In genomic region chr5:1107167-1108007, GRCh38 we compare ENCODE assay signal across 9 cellular contexts. TPM values are rescaled to one million over a fixed set of nuclear protein-coding genes. Genes with fewer than 3 reads are reported as not detected.
DNase-seq lines count a peak whose midpoint lies in the region; ATAC-seq lines count a peak whose summit lies in the region.
"Had no signal": no experiment of that assay in that cellular context is flagged by ENCODE, and none has a peak within 500 bp of the region (broad histone marks: within the 10 kb centered on the region; RNA-seq: fewer than 3 reads in every experiment).

No MANE protein-coding gene starts in this region.

- H3K4me1 Mint-ChIP-seq in T-helper 1 cell treated with Interleukin-12 subunit alpha and Interleukin-12 subunit beta and Interleukin-4 antibody, amounts not matched to agents 30 μg/mL and 1 μg/mL, for 36 hours (ENCODE audit: low read depth), result peaks cover 52% of the 10 kb centered on the region
- peaks cover 33 to 61% of the 10 kb centered on the region in 2 donors for H3K4me1 Mint-ChIP-seq in effector memory CD8-positive, alpha-beta T cell (ENCODE audit: low read depth in 2 of 2)

- H4K91ac ChIP-seq in neuronal stem cell (ENCODE audit: low read depth, low read length, poor library complexity), result no peak overlapping the region

- H2AFZ ChIP-seq in neuronal stem cell (ENCODE audit: low read length), result no peak overlapping the region

- H3K27ac ChIP-seq in neuronal stem cell (replicated peaks; ENCODE audit: low read length) (no peak overlapping the region), caudate nucleus (ENCODE audit: low read depth, low read length) (no peak overlapping the region)

- no peak overlapping the region for H2BK120ac ChIP-seq in neuronal stem cell (ENCODE audit: low read depth, low read length)

- H3K36me3 ChIP-seq in neuronal stem cell (replicated peaks in 1 of 2; ENCODE audit: control insufficient read depth in 2 of 2, insufficient read depth in 2 of 2, low read length in 2 of 2) (peaks cover 2 to 13% of the 10 kb centered on the region in 2 donors), HAP-1 (replicated peaks) (no peaks in the 10 kb centered on the region)

- no peak overlapping the region for H2BK12ac ChIP-seq in neuronal stem cell (ENCODE audit: low read length)

- H3K18ac ChIP-seq in neuronal stem cell (ENCODE audit: low read length), result peak overlapping the region; percentile 48

- peak overlapping the region; percentile 51 for H3K9ac ChIP-seq in neuronal stem cell (ENCODE audit: low read depth, low read length, poor library complexity)

- no peaks in the 10 kb centered on the region for H3K9me3 Mint-ChIP-seq in T-helper 1 cell treated with Interleukin-12 subunit alpha and Interleukin-12 subunit beta and Interleukin-4 antibody, amounts not matched to agents 30 μg/mL and 1 μg/mL, for 36 hours
- no peaks in the 10 kb centered on the region for H3K9me3 Mint-ChIP-seq in effector memory CD8-positive, alpha-beta T cell

- ATAC-seq in effector memory CD8-positive, alpha-beta T cell (replicated peaks), result no peak

- H2BK15ac ChIP-seq in neuronal stem cell (ENCODE audit: low read length), result no peak overlapping the region

- DNase-seq in T-helper 1 cell, result no peak
- peak; percentile 35 for DNase-seq in OCI-M1 (lab: John Stamatoyannopoulos, UW)
- DNase-seq in effector memory CD8-positive, alpha-beta T cell, result no peak
- DNase-seq in neuronal stem cell (ENCODE audit: low spot score), result no peak
- DNase-seq in caudate nucleus (lab: John Stamatoyannopoulos, UW), result no peak
- DNase-seq in HAP-1 (ENCODE audit: low spot score in 2 of 2), result no peak
- DNase-seq in NCI-H226, result no peak
- DNase-seq: T1000 had no signal

- no peak overlapping the region for H3K14ac ChIP-seq in neuronal stem cell (ENCODE audit: low read length)

- in situ Hi-C loops in HAP-1 (cut with MboI; ENCODE audit: low sequenced_read_pairs), result no loop called here

- H4K8ac ChIP-seq in neuronal stem cell (ENCODE audit: low read depth, low read length), result peak overlapping the region; percentile 94

- H3K36me3 Mint-ChIP-seq in T-helper 1 cell treated with Interleukin-12 subunit alpha and Interleukin-12 subunit beta and Interleukin-4 antibody, amounts not matched to agents 30 μg/mL and 1 μg/mL, for 36 hours (ENCODE audit: low read depth), result peaks cover 14% of the 10 kb centered on the region
- H3K36me3 Mint-ChIP-seq in effector memory CD8-positive, alpha-beta T cell (ENCODE audit: insufficient read depth), result peaks cover 45% of the 10 kb centered on the region

- H3K23ac ChIP-seq in neuronal stem cell (ENCODE audit: low read depth, low read length, poor library complexity), result peak overlapping the region; percentile 62

- no peaks in the 10 kb centered on the region for H3K27me3 Mint-ChIP-seq in T-helper 1 cell treated with Interleukin-12 subunit alpha and Interleukin-12 subunit beta and Interleukin-4 antibody, amounts not matched to agents 30 μg/mL and 1 μg/mL, for 36 hours (ENCODE audit: low read depth)
- no peaks in the 10 kb centered on the region for H3K27me3 Mint-ChIP-seq in effector memory CD8-positive, alpha-beta T cell

- H3K27ac Mint-ChIP-seq in T-helper 1 cell treated with Interleukin-12 subunit alpha and Interleukin-12 subunit beta and Interleukin-4 antibody, amounts not matched to agents 30 μg/mL and 1 μg/mL, for 36 hours, result peak overlapping the region; percentile 89
- H3K27ac Mint-ChIP-seq in effector memory CD8-positive, alpha-beta T cell, result peak overlapping the region; percentile 55 to 96

- peaks cover 14 to 30% of the 10 kb centered on the region in 2 donors for H3K4me1 ChIP-seq in neuronal stem cell (ENCODE audit: control insufficient read depth in 2 of 2, insufficient read depth in 1 of 2, low read depth in 1 of 2, low read length in 2 of 2)
- H3K4me1 ChIP-seq in HAP-1, result no peaks in the 10 kb centered on the region

- H3K27me3 ChIP-seq in neuronal stem cell (ENCODE audit: control insufficient read depth in 3 of 3, insufficient read depth in 3 of 3, low read depth in 1 of 3, low read length in 3 of 3) (no peaks in the 10 kb centered on the region), HAP-1 (ENCODE audit: low read depth) (no peaks in the 10 kb centered on the region)

- H3K79me1 ChIP-seq in neuronal stem cell (ENCODE audit: low read depth, low read length), result peaks cover 31% of the 10 kb centered on the region

- H2AK5ac ChIP-seq in neuronal stem cell (ENCODE audit: low read depth, low read length), result peak overlapping the region; percentile 30

- WGBS in neuronal stem cell (ENCODE audit: extremely low coverage in 2 of 2, insufficient read length in 2 of 2, insufficient replicate concordance in 1 of 2), 2 donors, result no CpG with 5 or more reads among the region's 26 CpGs

- peak overlapping the region; percentile 74 for H3K4me3 Mint-ChIP-seq in T-helper 1 cell treated with Interleukin-12 subunit alpha and Interleukin-12 subunit beta and Interleukin-4 antibody, amounts not matched to agents 30 μg/mL and 1 μg/mL, for 36 hours
- H3K4me3 Mint-ChIP-seq in effector memory CD8-positive, alpha-beta T cell, result peak overlapping the region; percentile 31 to 88

- no peak overlapping the region for H3K4me2 ChIP-seq in neuronal stem cell (ENCODE audit: insufficient read depth, low read length, poor library complexity, severe bottlenecking)

- H3K4me3 ChIP-seq in neuronal stem cell (ENCODE audit: low read length in 2 of 2) (peak overlapping the region in 1 of 2 donors; percentile 2), HAP-1 (no peak overlapping the region)

- H2BK5ac ChIP-seq in neuronal stem cell (ENCODE audit: low read length), result no peak overlapping the region

- H3K9me3 ChIP-seq in neuronal stem cell (replicated peaks in 1 of 2; ENCODE audit: control insufficient read depth in 2 of 2, insufficient read depth in 1 of 2, low read depth in 1 of 2, low read length in 2 of 2) (no peaks in the 10 kb centered on the region), HAP-1 (no peaks in the 10 kb centered on the region)

- H3K4ac ChIP-seq in neuronal stem cell (ENCODE audit: low read length), result no peak overlapping the region

RNA-seq across cellular contexts. Expression of gene SLC12A7, which starts 4.5 kb away (rescaled TPM):
- 25.7 TPM for polyA plus RNA-seq in neuronal stem cell (2013, experiment 1 of 2)
- 25.0 TPM for polyA plus RNA-seq in neuronal stem cell (2013, experiment 2 of 2)
